12 cellular contexts compared by ENCODE assay signal in the genomic region with DNA sequence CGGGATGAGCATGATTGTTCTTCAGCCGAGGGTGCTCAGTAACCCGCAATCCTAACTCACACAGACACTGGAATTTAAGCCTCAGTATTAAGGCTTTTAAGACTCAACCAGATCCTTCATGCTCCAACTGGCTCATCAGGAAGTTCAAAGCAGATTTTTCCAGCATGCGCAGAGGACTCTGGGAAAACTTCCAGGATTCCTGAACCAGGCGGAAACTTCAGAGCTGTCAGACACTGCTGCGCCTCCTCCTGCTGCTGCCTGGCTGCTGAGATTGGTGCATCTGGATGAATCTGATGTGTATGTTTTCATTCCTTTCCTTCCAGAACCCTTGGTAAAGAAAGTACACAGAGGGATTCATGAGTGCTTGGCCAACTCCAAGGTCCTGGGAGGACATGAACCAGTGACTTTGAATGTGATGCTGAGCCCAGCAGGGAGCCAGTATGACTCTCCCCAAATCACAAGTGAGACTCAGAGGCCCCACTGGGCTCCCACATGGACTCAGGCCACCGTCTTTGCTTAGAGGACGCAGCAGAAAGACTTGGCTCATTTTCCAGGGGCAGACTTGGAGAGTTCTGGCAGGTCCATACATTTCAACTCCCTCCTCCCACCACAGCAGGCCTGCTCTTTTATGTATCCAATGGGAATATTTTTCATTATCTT.
DNase-seq lines count a peak whose midpoint lies in the region; ATAC-seq, FAIRE-seq and TF ChIP-seq lines count a peak whose summit lies in the region.
"Had no signal": no experiment of that assay in that cellular context is flagged by ENCODE, and none has a peak within 500 bp of the region (broad histone marks: within the 10 kb centered on the region; RNA-seq: fewer than 3 reads in every experiment).

No MANE protein-coding gene starts in this region.

- H3K27me3 ChIP-seq in astrocyte (ENCODE audit: insufficient read depth, low read length) (no peaks in the 10 kb centered on the region), tibial nerve (no peaks in the 10 kb centered on the region)

- no peaks in the 10 kb centered on the region for H3K9me3 ChIP-seq in astrocyte (ENCODE audit: insufficient read depth, low read depth, low read length)
- H3K9me3 ChIP-seq in tibial nerve, result peaks cover 0 to 7% (median 0%) of the 10 kb centered on the region in 4 donors

- no peak overlapping the region for H3K27ac ChIP-seq in astrocyte (ENCODE audit: low read depth, low read length)
- no peak overlapping the region for H3K27ac ChIP-seq in tibial nerve

- peaks cover 2% of the 10 kb centered on the region in 2 donors for H3K9me3 Mint-ChIP-seq in activated T-cell treated with anti-CD3 and anti-CD28 coated beads, Interleukin-2, amount 50 U/mL, for 72 hours
- H3K9me3 Mint-ChIP-seq in astrocyte (ENCODE audit: unreplicated experiment), result no peaks in the 10 kb centered on the region
- no peaks in the 10 kb centered on the region for H3K9me3 Mint-ChIP-seq in stimulated activated effector memory CD8-positive, alpha-beta T cell treated with anti-CD3 and anti-CD28 coated beads, Interleukin-12 subunit alpha, Interleukin-12 subunit beta, amount 100 ng/mL, for 72 hours

- WGBS in tibial nerve, 2 donors, result 63 to 73% methylated on average over 8 of the region's 8 CpGs

- no peak overlapping the region for H3K9ac ChIP-seq in astrocyte (ENCODE audit: low read length)

- H3K4me1 Mint-ChIP-seq in activated T-cell treated with anti-CD3 and anti-CD28 coated beads, Interleukin-2, amount 50 U/mL, for 72 hours (ENCODE audit: low read depth), result peaks cover 63% of the 10 kb centered on the region
- no peaks in the 10 kb centered on the region for H3K4me1 Mint-ChIP-seq in astrocyte (ENCODE audit: low read depth, unreplicated experiment)
- peaks cover 54% of the 10 kb centered on the region for H3K4me1 Mint-ChIP-seq in stimulated activated effector memory CD8-positive, alpha-beta T cell treated with anti-CD3 and anti-CD28 coated beads, Interleukin-12 subunit alpha, Interleukin-12 subunit beta, amount 100 ng/mL, for 72 hours

- H3K36me3 ChIP-seq in astrocyte (ENCODE audit: insufficient read depth, low read length) (no peaks in the 10 kb centered on the region), tibial nerve (no peaks in the 10 kb centered on the region)

- peak overlapping the region; percentile 53 to 65 for H3K4me3 Mint-ChIP-seq in activated T-cell treated with anti-CD3 and anti-CD28 coated beads, Interleukin-2, amount 50 U/mL, for 72 hours
- no peak overlapping the region for H3K4me3 Mint-ChIP-seq in astrocyte (ENCODE audit: unreplicated experiment)
- peak overlapping the region; percentile 37 for H3K4me3 Mint-ChIP-seq in stimulated activated effector memory CD8-positive, alpha-beta T cell treated with anti-CD3 and anti-CD28 coated beads, Interleukin-12 subunit alpha, Interleukin-12 subunit beta, amount 100 ng/mL, for 72 hours

- H3K36me3 Mint-ChIP-seq in activated T-cell treated with anti-CD3 and anti-CD28 coated beads, Interleukin-2, amount 50 U/mL, for 72 hours (ENCODE audit: insufficient read depth in 2 of 2), result peaks cover 2 to 8% of the 10 kb centered on the region in 2 donors
- H3K36me3 Mint-ChIP-seq in astrocyte (ENCODE audit: low read depth, unreplicated experiment), result no peaks in the 10 kb centered on the region
- no peaks in the 10 kb centered on the region for H3K36me3 Mint-ChIP-seq in stimulated activated effector memory CD8-positive, alpha-beta T cell treated with anti-CD3 and anti-CD28 coated beads, Interleukin-12 subunit alpha, Interleukin-12 subunit beta, amount 100 ng/mL, for 72 hours

- DNase-seq in activated T-cell treated with anti-CD3 and anti-CD28 coated beads, Interleukin-2, amount 50 U/mL, for 72 hours, result no peak
- no peak for DNase-seq in activated T-cell treated with anti-CD3 and anti-CD28 coated beads, Interleukin-2, amount 50 U/mL, for 1 hour
- DNase-seq in astrocyte (ENCODE audit: low read depth) (peak; percentile 7), iris pigment epithelial cell (ENCODE audit: low read depth) (peak; percentile 3), tibial nerve (ENCODE audit: low spot score in 2 of 2) (no peak), KBM-7 (no peak)
- DNase-seq in stimulated activated effector memory CD8-positive, alpha-beta T cell treated with anti-CD3 and anti-CD28 coated beads, Interleukin-12 subunit alpha, Interleukin-12 subunit beta, amount 100 ng/mL, for 72 hours (ENCODE audit: low spot score in 2 of 2), result no peak
- DNase-seq: left ventricle myocardium superior, NCI-H1105 had no signal

- H3K4me1 ChIP-seq in astrocyte (ENCODE audit: insufficient read depth, low read length) (no peaks in the 10 kb centered on the region), tibial nerve (peaks cover 0 to 6% (median 0%) of the 10 kb centered on the region in 4 donors)

- in situ Hi-C loops in KBM-7 (cut with MboI; ENCODE audit: low pct_unique_long_range_greater_than_20kb, low sequenced_read_pairs), result no loop called here

- no peak overlapping the region for H2AFZ ChIP-seq in astrocyte (ENCODE audit: low read depth, low read length)

- no peak overlapping the region for H3K4me2 ChIP-seq in astrocyte (ENCODE audit: low read length)

- TF ChIP-seq EP300 in tibial nerve (IDR thresholded peaks at IDR 0.05), result no peak

- no peak for TF ChIP-seq CTCF in astrocyte (IDR thresholded peaks at IDR 0.05; ENCODE audit: insufficient read depth, low read depth, low read length)
- no peak for TF ChIP-seq CTCF in tibial nerve (IDR thresholded peaks at IDR 0.05)

- H3K4me3 ChIP-seq in astrocyte (ENCODE audit: insufficient read depth, low read depth, low read length) (no peak overlapping the region), tibial nerve (no peak overlapping the region)

- H3K79me2 ChIP-seq in astrocyte (ENCODE audit: insufficient read depth, low read length), result no peaks in the 10 kb centered on the region

- ATAC-seq in activated T-cell treated with anti-CD3 and anti-CD28 coated beads, Interleukin-2, amount 50 U/mL, for 72 hours (replicated peaks in 1 of 2), result no peak
- ATAC-seq in stimulated activated effector memory CD8-positive, alpha-beta T cell treated with anti-CD3 and anti-CD28 coated beads, Interleukin-12 subunit alpha, Interleukin-12 subunit beta, amount 100 ng/mL, for 72 hours, result no peak
- no peak for ATAC-seq in HG02588 (IDR thresholded peaks at IDR 0.05; ENCODE audit: unreplicated experiment)
- ATAC-seq: left ventricle myocardium superior had no signal

- no peak for FAIRE-seq in astrocyte (lab: Jason Lieb, UNC)
- FAIRE-seq: colon, H1 had no signal

- H3K27ac Mint-ChIP-seq in activated T-cell treated with anti-CD3 and anti-CD28 coated beads, Interleukin-2, amount 50 U/mL, for 72 hours, result peak overlapping the region; percentile 61
- H3K27ac Mint-ChIP-seq in astrocyte (ENCODE audit: unreplicated experiment), result no peak overlapping the region
- H3K27ac Mint-ChIP-seq in stimulated activated effector memory CD8-positive, alpha-beta T cell treated with anti-CD3 and anti-CD28 coated beads, Interleukin-12 subunit alpha, Interleukin-12 subunit beta, amount 100 ng/mL, for 72 hours, result peak overlapping the region; percentile 91

- no peaks in the 10 kb centered on the region for H4K20me1 ChIP-seq in astrocyte (ENCODE audit: insufficient read depth, low read length)

- H3K27me3 Mint-ChIP-seq in activated T-cell treated with anti-CD3 and anti-CD28 coated beads, Interleukin-2, amount 50 U/mL, for 72 hours (ENCODE audit: low read depth), result peaks cover 19% of the 10 kb centered on the region
- H3K27me3 Mint-ChIP-seq in astrocyte (ENCODE audit: low read depth, unreplicated experiment), result peaks cover 53% of the 10 kb centered on the region

- no peak for TF ChIP-seq POLR2A in tibial nerve (IDR thresholded peaks at IDR 0.05)

Comparison
In these comparisons a context has a peak if more than half of its experiments do, and no peak if none do; other contexts are left out.
1. DNase-seq: peak in astrocyte (single experiment) and iris pigment epithelial cell (single experiment); none in activated T-cell treated with anti-CD3 and anti-CD28 coated beads, Interleukin-2, amount 50 U/mL, for 72 hours (0 of 2), activated T-cell treated with anti-CD3 and anti-CD28 coated beads, Interleukin-2, amount 50 U/mL, for 1 hour (single experiment), stimulated activated effector memory CD8-positive, alpha-beta T cell treated with anti-CD3 and anti-CD28 coated beads, Interleukin-12 subunit alpha, Interleukin-12 subunit beta, amount 100 ng/mL, for 72 hours (0 of 2), tibial nerve (0 of 2) and KBM-7 (single experiment).